In genomic region chr15:89740137-89740536, GRCh38 we compare ENCODE assay signal across 8 cellular contexts. TPM values are rescaled to one million over a fixed set of nuclear protein-coding genes. Genes with fewer than 3 reads are reported as not detected.
A peak's percentile ranks its signal among the peaks of the same experiment; 100 is the strongest.
DNase-seq lines count a peak whose midpoint lies in the region; ATAC-seq, FAIRE-seq and TF ChIP-seq lines count a peak whose summit lies in the region.

No MANE protein-coding gene starts in this region.

- CTCF ChIA-PET in HEK293 (lab: Yijun Ruan, JAX) = interaction anchor here (0.6 to 4.0 kb wide), 38 partner anchors 9 to 1466 kb away, joined by 3 to 73 read pairs (median 5); partner anchors contain the start of genes MESP1, PEX11A and WDR93
- CTCF ChIA-PET in K562 (lab: Yijun Ruan, JAX; ENCODE audit: low intra/inter-chr PET ratio) = interaction anchor here (0.6 to 2.3 kb wide), 6 partner anchors 135 to 387 kb away, joined by 3 to 11 read pairs (median 6); no protein-coding TSS in a partner anchor

- H3K27ac Mint-ChIP-seq in T-helper 17 cell = no peak overlapping the region

- no peak overlapping the region for H3K9ac ChIP-seq in K562 (ENCODE audit: insufficient read depth in 1 of 2, low read depth in 2 of 2, low read length in 2 of 2)

- no peaks in the 10 kb centered on the region for H3K9me1 ChIP-seq in K562 (ENCODE audit: control insufficient read depth, insufficient read depth, low read length)

- no peaks in the 10 kb centered on the region for H4K20me1 ChIP-seq in K562 (replicated peaks; ENCODE audit: control insufficient read depth, insufficient read depth, low read length)

- peaks cover 7% of the 10 kb centered on the region for H3K36me3 Mint-ChIP-seq in T-helper 17 cell (ENCODE audit: low read depth)

- TF ChIP-seq CTCF in HEK293 (tag by site-specific recombination; IDR thresholded peaks at IDR 0.05) (peak; percentile 86), K562 (IDR thresholded peaks at IDR 0.05 in 2 of 3, conservative IDR thresholded peaks at IDR 0.05 in 1 of 3; ENCODE audit: insufficient read depth in 2 of 3, low read depth in 1 of 3, low read length in 3 of 3) (peak; percentile 86 to 96 (median 91))

- peaks cover 38% of the 10 kb centered on the region for H3K27me3 Mint-ChIP-seq in T-helper 17 cell

- peak overlapping the region; percentile 88 for H2AFZ ChIP-seq in K562 (ENCODE audit: low read depth, low read length)

- no peak overlapping the region for H3K4me3 Mint-ChIP-seq in T-helper 17 cell

- WGBS in K562 (ENCODE audit: insufficient coverage, low coverage, missing lambda C conversion rate) = 0% methylated on average over 8 of the region's 8 CpGs
- no CpG with 5 or more reads among the region's 8 CpGs for WGBS in iPS DF 6.9 (ENCODE audit: insufficient coverage, insufficient read length)

- TF ChIP-seq POLR2A in K562 (conservative IDR thresholded peaks at IDR 0.05) = no peak

- H3K4me1 ChIP-seq in HEK293 (ENCODE audit: control insufficient read depth, insufficient read depth, low read length) = no peaks in the 10 kb centered on the region
- no peaks in the 10 kb centered on the region; a peak in 1 of 5 replicates for H3K4me1 ChIP-seq in K562 (replicated peaks in 1 of 2; ENCODE audit: control insufficient read depth in 2 of 2, insufficient read depth in 2 of 2, low read length in 2 of 2)
- no peaks in the 10 kb centered on the region for H3K4me1 ChIP-seq in iPS DF 6.9 (ENCODE audit: control insufficient read depth, insufficient read depth, low read length)

- in situ Hi-C loops in K562 (cut with MboI) = no loop called here

- intact Hi-C loops in K562 (cut with micrococcal nuclease) = loop anchor here (1.0 to 10.0 kb wide), 5 partner anchors 148 to 545 kb away; no protein-coding TSS in a partner anchor

- ATAC-seq in T-helper 17 cell (peak; percentile 82), K562 (peak; percentile 95), HG02840 (IDR thresholded peaks at IDR 0.05; ENCODE audit: low FRiP score, unreplicated experiment) (no peak)

- H3K4me2 ChIP-seq in K562 (ENCODE audit: insufficient read depth, low read length) = peak overlapping the region; percentile 65

- H3K4me3 ChIP-seq in HEK293 (ENCODE audit: low read depth, low read length) (no peak overlapping the region), K562 (no peak overlapping the region), iPS DF 6.9 (ENCODE audit: low read length) (no peak overlapping the region)

- H3K27me3 ChIP-seq in K562 (ENCODE audit: control insufficient read depth in 2 of 2, insufficient read depth in 2 of 2, low read length in 2 of 2) = peaks cover 14 to 51% of the 10 kb centered on the region in 2 experiments; a peak in 3 of 5 replicates
- H3K27me3 ChIP-seq in iPS DF 6.9 (ENCODE audit: control insufficient read depth, insufficient read depth, low read length) = no peaks in the 10 kb centered on the region

- H3K27ac ChIP-seq in HEK293 (ENCODE audit: extremely low read depth, low read depth, low read length) = no peak overlapping the region
- H3K27ac ChIP-seq in K562 (ENCODE audit: extremely low read depth, low read depth, low read length) = no peak overlapping the region
- H3K27ac ChIP-seq in iPS DF 6.9 (ENCODE audit: low read length) = no peak overlapping the region

- no peak for TF ChIP-seq EP300 in K562 (IDR thresholded peaks at IDR 0.05; ENCODE audit: low read length)

- POLR2A ChIA-PET in HEK293 (lab: Yijun Ruan, JAX) = interaction anchor here (1.0 to 1.1 kb wide), 3 partner anchors 10 to 158 kb away, joined by 3 to 8 read pairs (median 3); partner anchors contain the start of gene MESP1
- POLR2A ChIA-PET in K562 (lab: Yijun Ruan, JAX) = interaction anchor here (0.6 to 1.0 kb wide), 5 partner anchors 10 to 346 kb away, joined by 3 to 5 read pairs (median 3); partner anchors contain the start of gene AP3S2

- no peaks in the 10 kb centered on the region for H3K9me3 ChIP-seq in HEK293 (ENCODE audit: control insufficient read depth, insufficient read depth, low read depth, low read length)
- H3K9me3 ChIP-seq in T-helper 17 cell (ENCODE audit: control insufficient read depth, low read length, poor library complexity, severe bottlenecking) = no peaks in the 10 kb centered on the region
- no peaks in the 10 kb centered on the region for H3K9me3 ChIP-seq in K562 (replicated peaks; ENCODE audit: control insufficient read depth, insufficient read depth, low read depth, low read length)
- H3K9me3 ChIP-seq in iPS DF 6.9 (ENCODE audit: control insufficient read depth, insufficient read depth, low read length) = no peaks in the 10 kb centered on the region

- peak; percentile 99 for FAIRE-seq in K562 (lab: Jason Lieb, UNC)

- H3K79me2 ChIP-seq in K562 (ENCODE audit: control insufficient read depth, insufficient read depth, low read length) = no peaks in the 10 kb centered on the region

- peak; percentile 83 to 91 for TF ChIP-seq RAD21 in K562 (CRISPR knock-in tag; conservative IDR thresholded peaks at IDR 0.05 in 1 of 2, IDR thresholded peaks at IDR 0.05 in 1 of 2)

- H3K36me3 ChIP-seq in HEK293 (ENCODE audit: control insufficient read depth in 2 of 2, insufficient read depth in 1 of 2, low read length in 2 of 2) (no peaks in the 10 kb centered on the region), K562 (ENCODE audit: control insufficient read depth, insufficient read depth, low read length) (no peaks in the 10 kb centered on the region), iPS DF 6.9 (ENCODE audit: control insufficient read depth, insufficient read depth, low read length) (no peaks in the 10 kb centered on the region)

- H3K4me1 Mint-ChIP-seq in T-helper 17 cell = peaks cover 2% of the 10 kb centered on the region

- peak; percentile 77 for DNase-seq in EL
- peak; percentile 40 for DNase-seq in NCI-H187 treated with DMSO at 0.1 percent for 48 hours (lab: John Stamatoyannopoulos, UW)
- DNase-seq in T-helper 17 cell = peak in 1 of 3 donors; percentile 42
- peak; percentile 77 to 81 (median 78) for DNase-seq in K562 (ENCODE audit: extremely low read depth in 1 of 4, low spot score in 3 of 4)
- DNase-seq in iPS DF 6.9 (ENCODE audit: low read depth, low spot score) = peak; percentile 70
- peak; percentile 56 for DNase-seq in smooth muscle cell of the brain vasculature (ENCODE audit: low read depth, low spot score)

- BruUV-seq in K562 (replicated peaks; lab: Mats Ljungman, UMichigan) = no TSS peak

RNA-seq across cellular contexts. Expression of gene MESP1, which starts 10.9 kb away (rescaled TPM):
- not detected for total RNA-seq in T-helper 17 cell
- total RNA-seq in K562 (2011; cell fraction: chromatin; rRNA removed; ENCODE audit: low replicate concordance) = 0.44 and 0.67 TPM in 2 replicates
- total RNA-seq in K562 (2011; cell fraction: nucleolus; rRNA removed) = 1.0 and 1.2 TPM in 2 replicates
- 0.44 and 0.46 TPM in 2 replicates for total RNA-seq in K562 (2011; cell fraction: nucleoplasm; rRNA removed)
- 0.36 and 1.0 TPM in 2 replicates for total RNA-seq in K562 (2014; rRNA removed)
- total RNA-seq in K562 (2014; rRNA removed; fragmentation: Illumina TruSeq; extraction: Trizol) = not detected in 2 replicates
- 0.14 and 0.49 TPM in 2 replicates for total RNA-seq in K562 (2015; rRNA removed; fragmentation: Illumina TruSeq; extraction: Trizol)
- total RNA-seq in K562 (2021) = 1.1 and 1.6 TPM in 2 replicates
- polyA plus RNA-seq in K562 (2011; rRNA removed) = 0.14 and 0.29 TPM in 2 replicates
- 0.12 and 0.75 TPM in 2 replicates for polyA plus RNA-seq in K562 (2011; cell fraction: cytosol; rRNA removed)
- polyA plus RNA-seq in K562 (2011; cell fraction: nucleus; rRNA removed) = 0.11 and 0.44 TPM in 2 replicates
- 0.68 and 1.4 TPM in 2 replicates for polyA plus RNA-seq in K562 (2012)
- not detected in 2 replicates for polyA plus RNA-seq in K562 (2014; fragmentation: Illumina TruSeq; extraction: Trizol)
- polyA plus RNA-seq in K562 (2014; fragmentation: Nextera tagmentation; extraction: Ambion mirVana) = not detected
- 0.52 and 0.78 TPM in 2 replicates for polyA plus RNA-seq in K562 (2014; rRNA removed)
- 0.07 and 0.15 TPM in 2 replicates for polyA minus RNA-seq in K562 (2011; rRNA and poly(A)+ RNA removed)
- polyA minus RNA-seq in K562 (2011; cell fraction: cytosol; rRNA and poly(A)+ RNA removed) = 2.5 TPM in 1 of 2 replicates, not detected in the other
- 0.33 and 0.54 TPM in 2 replicates for polyA minus RNA-seq in K562 (2011; cell fraction: nucleus; rRNA and poly(A)+ RNA removed)

RNA-seq across cellular contexts. Expression of gene MESP2, which starts 36.0 kb away (rescaled TPM):
- total RNA-seq in T-helper 17 cell (not detected), K562 (2014; rRNA removed) (0.82 and 1.1 TPM in 2 replicates), K562 (2014; rRNA removed; fragmentation: Illumina TruSeq; extraction: Trizol) (0.41 and 0.51 TPM in 2 replicates), K562 (2015; rRNA removed; fragmentation: Illumina TruSeq; extraction: Trizol) (0.29 and 0.45 TPM in 2 replicates), K562 (2021) (0.47 and 0.66 TPM in 2 replicates)
- not detected in 2 replicates for total RNA-seq in K562 (2011; cell fraction: chromatin; rRNA removed; ENCODE audit: low replicate concordance)
- not detected in 2 replicates for total RNA-seq in K562 (2011; cell fraction: nucleolus; rRNA removed)
- total RNA-seq in K562 (2011; cell fraction: nucleoplasm; rRNA removed) = not detected in 2 replicates
- polyA plus RNA-seq in K562 (2011; rRNA removed) (0.08 and 0.14 TPM in 2 replicates), K562 (2014; fragmentation: Illumina TruSeq; extraction: Trizol) (0.55 and 0.70 TPM in 2 replicates), K562 (2014; fragmentation: Nextera tagmentation; extraction: Ambion mirVana) (under 1 TPM; 0.11 to 0.13 TPM), K562 (2014; rRNA removed) (0.37 and 0.47 TPM in 2 replicates)
- polyA plus RNA-seq in K562 (2011; cell fraction: cytosol; rRNA removed) = 0.18 and 0.22 TPM in 2 replicates
- 0.10 and 0.56 TPM in 2 replicates for polyA plus RNA-seq in K562 (2011; cell fraction: nucleus; rRNA removed)
- polyA plus RNA-seq in K562 (2012) = 0.39 and 0.48 TPM in 2 replicates
- polyA minus RNA-seq in K562 (2011; rRNA and poly(A)+ RNA removed) = not detected in 2 replicates
- not detected in 2 replicates for polyA minus RNA-seq in K562 (2011; cell fraction: cytosol; rRNA and poly(A)+ RNA removed)
- polyA minus RNA-seq in K562 (2011; cell fraction: nucleus; rRNA and poly(A)+ RNA removed) = not detected in 2 replicates

RNA-seq across cellular contexts. Expression of gene WDR93, which starts 49.5 kb away (rescaled TPM):
- total RNA-seq in T-helper 17 cell (under 1 TPM in 1 of 2 donors, not detected in 1; 0.18 TPM), K562 (2014; rRNA removed) (not detected in 2 replicates), K562 (2014; rRNA removed; fragmentation: Illumina TruSeq; extraction: Trizol) (not detected in 2 replicates), K562 (2015; rRNA removed; fragmentation: Illumina TruSeq; extraction: Trizol) (not detected in 2 replicates), K562 (2021) (not detected in 2 replicates)
- total RNA-seq in K562 (2011; cell fraction: chromatin; rRNA removed; ENCODE audit: low replicate concordance) = not detected in 2 replicates
- not detected in 2 replicates for total RNA-seq in K562 (2011; cell fraction: nucleolus; rRNA removed)
- total RNA-seq in K562 (2011; cell fraction: nucleoplasm; rRNA removed) = not detected in 2 replicates
- polyA plus RNA-seq in K562 (2011; rRNA removed) (not detected in 2 replicates), K562 (2014; fragmentation: Illumina TruSeq; extraction: Trizol) (not detected in 2 replicates), K562 (2014; fragmentation: Nextera tagmentation; extraction: Ambion mirVana) (not detected), K562 (2014; rRNA removed) (not detected in 2 replicates)
- not detected in 2 replicates for polyA plus RNA-seq in K562 (2011; cell fraction: cytosol; rRNA removed)
- polyA plus RNA-seq in K562 (2011; cell fraction: nucleus; rRNA removed) = not detected in 2 replicates
- not detected in 2 replicates for polyA plus RNA-seq in K562 (2012)
- polyA minus RNA-seq in K562 (2011; rRNA and poly(A)+ RNA removed) = not detected in 2 replicates
- polyA minus RNA-seq in K562 (2011; cell fraction: cytosol; rRNA and poly(A)+ RNA removed) = not detected in 2 replicates
- polyA minus RNA-seq in K562 (2011; cell fraction: nucleus; rRNA and poly(A)+ RNA removed) = not detected in 2 replicates

RNA-seq across cellular contexts. Expression of gene PEX11A, which starts 49.6 kb away (rescaled TPM):
- total RNA-seq in T-helper 17 cell (under 1 TPM; 0.16 to 0.37 TPM), K562 (2014; rRNA removed) (not detected in 2 replicates), K562 (2014; rRNA removed; fragmentation: Illumina TruSeq; extraction: Trizol) (not detected in 2 replicates), K562 (2015; rRNA removed; fragmentation: Illumina TruSeq; extraction: Trizol) (not detected in 2 replicates), K562 (2021) (not detected in 2 replicates)
- total RNA-seq in K562 (2011; cell fraction: chromatin; rRNA removed; ENCODE audit: low replicate concordance) = not detected in 2 replicates
- not detected in 2 replicates for total RNA-seq in K562 (2011; cell fraction: nucleolus; rRNA removed)
- not detected in 2 replicates for total RNA-seq in K562 (2011; cell fraction: nucleoplasm; rRNA removed)
- polyA plus RNA-seq in K562 (2011; rRNA removed) (not detected in 2 replicates), K562 (2014; fragmentation: Illumina TruSeq; extraction: Trizol) (not detected in 2 replicates), K562 (2014; fragmentation: Nextera tagmentation; extraction: Ambion mirVana) (not detected), K562 (2014; rRNA removed) (not detected in 2 replicates)
- not detected in 2 replicates for polyA plus RNA-seq in K562 (2011; cell fraction: cytosol; rRNA removed)
- polyA plus RNA-seq in K562 (2011; cell fraction: nucleus; rRNA removed) = not detected in 2 replicates
- polyA plus RNA-seq in K562 (2012) = 0.04 TPM in 1 of 2 replicates, not detected in the other
- polyA minus RNA-seq in K562 (2011; rRNA and poly(A)+ RNA removed) = not detected in 2 replicates
- polyA minus RNA-seq in K562 (2011; cell fraction: cytosol; rRNA and poly(A)+ RNA removed) = not detected in 2 replicates
- polyA minus RNA-seq in K562 (2011; cell fraction: nucleus; rRNA and poly(A)+ RNA removed) = not detected in 2 replicates
